In genomic region chr19:56594446-56594782, GRCh38 we compare ENCODE assay signal across 8 cellular contexts. TPM values are rescaled to one million over a fixed set of nuclear protein-coding genes. Genes with fewer than 3 reads are reported as not detected.
DNase-seq lines count a peak whose midpoint lies in the region; ATAC-seq and TF ChIP-seq lines count a peak whose summit lies in the region.

No MANE protein-coding gene starts in this region.

- peaks cover 0 to 67% (median 0%) of the 10 kb centered on the region in 11 donors for H3K9me3 ChIP-seq in heart right ventricle
- H3K9me3 ChIP-seq in adipocyte (ENCODE audit: control insufficient read depth, low read length): no peaks in the 10 kb centered on the region
- H3K9me3 ChIP-seq in mesodermal cell (ENCODE audit: control insufficient read depth, low read length): peaks cover 60% of the 10 kb centered on the region
- H3K9me3 ChIP-seq in upper lobe of right lung: no peaks in the 10 kb centered on the region
- peaks cover 0 to 6% (median 0%) of the 10 kb centered on the region in 3 donors for H3K9me3 ChIP-seq in gastroesophageal sphincter

- H3K9ac ChIP-seq in adipocyte (ENCODE audit: low read length): peak overlapping the region; percentile 96

- DNase-seq in heart right ventricle (no peak), Right ventricle myocardium inferior (ENCODE audit: missing footprints) (no peak), adipocyte (ENCODE audit: low read depth) (no peak), upper lobe of right lung (no peak), HPDE6-E6E7 (ENCODE audit: extremely low spot score) (no peak)
- DNase-seq in NK-92 treated with Interleukin-12 subunit alpha and Interleukin-12 subunit beta, amount 100 ng/mL, for 24 hours (lab: John Stamatoyannopoulos, UW): no peak

- H3K4me3 ChIP-seq in heart right ventricle (peak overlapping the region in 6 of 10 donors; percentile 77 to 98 (median 94)), adipocyte (ENCODE audit: low read length) (peak overlapping the region; percentile 98), mesodermal cell (ENCODE audit: extremely low read depth, insufficient read depth, low read length, poor library complexity, severe bottlenecking) (peak overlapping the region; percentile 92), upper lobe of right lung (peak overlapping the region; percentile 91), gastroesophageal sphincter (peak overlapping the region in 1 of 2 donors; percentile 68)

- no peaks in the 10 kb centered on the region for H3K27me3 ChIP-seq in heart right ventricle
- H3K27me3 ChIP-seq in adipocyte (replicated peaks; ENCODE audit: control insufficient read depth, insufficient read depth, low read length): no peaks in the 10 kb centered on the region
- H3K27me3 ChIP-seq in upper lobe of right lung: no peaks in the 10 kb centered on the region
- no peaks in the 10 kb centered on the region for H3K27me3 ChIP-seq in gastroesophageal sphincter

- ATAC-seq in heart right ventricle (no peak), Right ventricle myocardium inferior (no peak), upper lobe of right lung (no peak), gastroesophageal sphincter (no peak)

- no peak for TF ChIP-seq EP300 in gastroesophageal sphincter (IDR thresholded peaks at IDR 0.05)

- intact Hi-C loops in heart right ventricle (cut with DNase I): no loop called here
- intact Hi-C loops in Right ventricle myocardium inferior (cut with DNase I): loop anchor here (2.0 kb wide), 1 partner anchor 26 kb away; no protein-coding TSS in a partner anchor
- intact Hi-C loops in upper lobe of right lung (cut with DNase I): no loop called here

- no peak for TF ChIP-seq CTCF in heart right ventricle (IDR thresholded peaks at IDR 0.05)
- TF ChIP-seq CTCF in upper lobe of right lung (IDR thresholded peaks at IDR 0.05): no peak
- no peak for TF ChIP-seq CTCF in gastroesophageal sphincter (IDR thresholded peaks at IDR 0.05)

- no peak for TF ChIP-seq POLR2A in gastroesophageal sphincter (IDR thresholded peaks at IDR 0.05)

- H3K27ac ChIP-seq in heart right ventricle: peak overlapping the region in 4 of 10 donors; percentile 78 to 88 (median 86)
- no peak overlapping the region for H3K27ac ChIP-seq in mesodermal cell (ENCODE audit: low read depth, low read length, severe bottlenecking)
- no peak overlapping the region for H3K27ac ChIP-seq in upper lobe of right lung
- H3K27ac ChIP-seq in gastroesophageal sphincter: peak overlapping the region in 2 of 4 donors; percentile 77 to 82

- WGBS in heart right ventricle, 2 donors: 63 to 69% methylated on average over 4 of the region's 4 CpGs
- WGBS in mesodermal cell (ENCODE audit: insufficient coverage in 2 of 2), 2 experiments: 77 to 79% methylated on average over 4 of the region's 4 CpGs
- 59 to 60% methylated on average over 3 to 4 of the region's 4 CpGs for WGBS in gastroesophageal sphincter (ENCODE audit: low coverage in 1 of 2), 2 donors

- H3K4me1 ChIP-seq in heart right ventricle (peaks cover 0 to 28% (median 10%) of the 10 kb centered on the region in 9 donors), adipocyte (ENCODE audit: control insufficient read depth, insufficient read depth, low read length) (peaks cover 5% of the 10 kb centered on the region), mesodermal cell (ENCODE audit: control insufficient read depth, insufficient read depth, low read length, poor library complexity, severe bottlenecking) (peaks cover 4% of the 10 kb centered on the region), upper lobe of right lung (peaks cover 7% of the 10 kb centered on the region), gastroesophageal sphincter (peaks cover 0 to 32% (median 9%) of the 10 kb centered on the region in 3 donors)

- H3K36me3 ChIP-seq in heart right ventricle (peaks cover 0 to 21% (median 0%) of the 10 kb centered on the region in 9 donors), adipocyte (ENCODE audit: control insufficient read depth, insufficient read depth, low read length, severe bottlenecking) (no peaks in the 10 kb centered on the region), mesodermal cell (ENCODE audit: control insufficient read depth, insufficient read depth, low read length) (peaks cover 29% of the 10 kb centered on the region), upper lobe of right lung (no peaks in the 10 kb centered on the region), gastroesophageal sphincter (peaks cover 0 to 16% of the 10 kb centered on the region in 2 donors)

RNA-seq across cellular contexts. Expression of gene ZNF71, which starts 0.7 kb away (rescaled TPM):
- total RNA-seq in heart right ventricle (1 to 10 TPM; 4.4 to 7.2 (median 6.1) TPM), Right ventricle myocardium inferior (6.4 TPM), upper lobe of right lung (7.0 TPM), gastroesophageal sphincter (10 to 100 TPM; 11.3 to 29.9 (median 17.8) TPM)
- polyA plus RNA-seq in heart right ventricle: 1 to 10 TPM; 2.9 to 5.3 TPM
- polyA plus RNA-seq in mesodermal cell (2013, experiment 1 of 2): 9.7 TPM
- polyA plus RNA-seq in mesodermal cell (2013, experiment 2 of 2): 8.9 TPM

RNA-seq across cellular contexts. Expression of gene ZNF470, which starts 27.1 kb away (rescaled TPM):
- total RNA-seq in heart right ventricle (1 to 10 TPM; 2.5 to 5.9 (median 4.9) TPM), Right ventricle myocardium inferior (2.9 TPM), upper lobe of right lung (3.4 TPM), gastroesophageal sphincter (1 to 10 TPM; 3.9 to 8.1 (median 6.7) TPM)
- 10 to 100 TPM in 1 of 2 donors, 1 to 10 TPM in 1; 3.7 to 12.1 TPM for polyA plus RNA-seq in heart right ventricle
- 3.0 TPM for polyA plus RNA-seq in mesodermal cell (2013, experiment 1 of 2)
- polyA plus RNA-seq in mesodermal cell (2013, experiment 2 of 2): 2.5 TPM

RNA-seq across cellular contexts. Expression of gene SMIM17, which starts 48.5 kb away (rescaled TPM):
- total RNA-seq in heart right ventricle: under 1 TPM in 5 of 10 donors, not detected in 5; 0.24 to 0.67 (median 0.35) TPM
- polyA plus RNA-seq in heart right ventricle: under 1 TPM; 0.14 to 0.44 TPM
- not detected for total RNA-seq in Right ventricle myocardium inferior
- polyA plus RNA-seq in mesodermal cell (2013, experiment 1 of 2): 0.66 TPM
- 1.1 TPM for polyA plus RNA-seq in mesodermal cell (2013, experiment 2 of 2)
- total RNA-seq in upper lobe of right lung: not detected
- 1 to 10 TPM in 2 of 4 donors, not detected in 2; 1.1 to 1.4 TPM for total RNA-seq in gastroesophageal sphincter

RNA-seq across cellular contexts. Expression of gene ZFP28, which starts 55.7 kb away (rescaled TPM):
- total RNA-seq in heart right ventricle: 1 to 10 TPM; 5.2 to 9.1 (median 6.7) TPM
- 1 to 10 TPM; 4.1 to 5.3 TPM for polyA plus RNA-seq in heart right ventricle
- total RNA-seq in Right ventricle myocardium inferior: 5.5 TPM
- polyA plus RNA-seq in mesodermal cell (2013, experiment 1 of 2): 4.1 TPM
- 4.2 TPM for polyA plus RNA-seq in mesodermal cell (2013, experiment 2 of 2)
- total RNA-seq in upper lobe of right lung: 7.1 TPM
- total RNA-seq in gastroesophageal sphincter: 10 to 100 TPM; 10.2 to 19.1 (median 14.3) TPM
